Comparison of ENCODE assay signal across 17 cellular contexts in genomic region chr9:34428325-34428958, GRCh38. TPM values are rescaled to one million over a fixed set of nuclear protein-coding genes. Genes with fewer than 3 reads are reported as not detected.
DNase-seq lines count a peak whose midpoint lies in the region; ATAC-seq, FAIRE-seq and TF ChIP-seq lines count a peak whose summit lies in the region.
"Had no signal": no experiment of that assay in that cellular context is flagged by ENCODE, and none has a peak within 500 bp of the region (broad histone marks: within the 10 kb centered on the region; RNA-seq: fewer than 3 reads in every experiment).

No MANE protein-coding gene starts in this region.

- H3K4me3 Mint-ChIP-seq in WTC11, result no peak overlapping the region
- H3K4me3 Mint-ChIP-seq: activated CD4-positive, alpha-beta T cell treated with anti-CD3 and anti-CD28 coated beads, Interleukin-2, amount 10 ng/mL, durations not matched to agents 7 days and 5 days; activated T-cell treated with anti-CD3 and anti-CD28 coated beads, Interleukin-2, amount 50 U/mL, for 4 hours; T-helper 2 cell treated with Interferon-gamma antibody and Interleukin-4, amounts not matched to agents 5 μg/mL and 100 μg/mL, for 36 hours had no signal

- 38 to 47% methylated on average over 2 of the region's 2 CpGs for WGBS in transverse colon (ENCODE audit: low coverage in 1 of 2), 2 donors

- H3K4me1 ChIP-seq in left ventricle myocardium inferior (peaks cover 44% of the 10 kb centered on the region), transverse colon (peaks cover 0 to 20% (median 2%) of the 10 kb centered on the region in 4 donors)

- intact Hi-C loops in left ventricle myocardium inferior (cut with micrococcal nuclease), result no loop called here
- intact Hi-C loops in transverse colon (cut with DNase I; ENCODE audit: low total_unique reads), result no loop called here

- DNase-seq in DMS53 (lab: John Stamatoyannopoulos, UW), result peak; percentile 18
- peak; percentile 46 for DNase-seq in NCI-H2196 (lab: John Stamatoyannopoulos, UW; ENCODE audit: unreplicated experiment)
- DNase-seq in bronchial epithelial cell (ENCODE audit: low read depth), result no peak
- peak; percentile 37 for DNase-seq in midbrain (lab: John Stamatoyannopoulos, UW)
- DNase-seq in WTC11 (ENCODE audit: low spot score), result no peak
- no peak for DNase-seq in left ventricle myocardium inferior
- no peak for DNase-seq in germinal center (ENCODE audit: low spot score)
- no peak for DNase-seq in transverse colon
- DNase-seq: activated CD4-positive, alpha-beta T cell treated with anti-CD3 and anti-CD28 coated beads, Interleukin-2, amount 10 ng/mL, durations not matched to agents 7 days and 5 days; activated T-cell treated with anti-CD3 and anti-CD28 coated beads, Interleukin-2, amount 50 U/mL, for 4 hours; amniotic stem cell; EL had no signal

- CTCF ChIA-PET in WTC11 (lab: Charles Lee), result interaction anchor here (0.8 to 4.4 kb wide), 4 partner anchors 9 to 163 kb away, joined by 3 to 39 read pairs (median 4); no protein-coding TSS in a partner anchor

- FAIRE-seq in bronchial epithelial cell (lab: Jason Lieb, UNC), result peak; percentile 28
- FAIRE-seq: GM12878 had no signal

- H3K27ac ChIP-seq in left ventricle myocardium inferior (replicated peaks) (no peak overlapping the region), transverse colon (no peak overlapping the region)

- H3K4me1 Mint-ChIP-seq in WTC11, result peaks cover 9% of the 10 kb centered on the region
- H3K4me1 Mint-ChIP-seq: activated CD4-positive, alpha-beta T cell treated with anti-CD3 and anti-CD28 coated beads, Interleukin-2, amount 10 ng/mL, durations not matched to agents 7 days and 5 days had no signal

- H3K9me3 Mint-ChIP-seq in WTC11, result no peaks in the 10 kb centered on the region
- H3K9me3 Mint-ChIP-seq: activated CD4-positive, alpha-beta T cell treated with anti-CD3 and anti-CD28 coated beads, Interleukin-2, amount 10 ng/mL, durations not matched to agents 7 days and 5 days; activated T-cell treated with anti-CD3 and anti-CD28 coated beads, Interleukin-2, amount 50 U/mL, for 4 hours; T-helper 2 cell treated with Interferon-gamma antibody and Interleukin-4, amounts not matched to agents 5 μg/mL and 100 μg/mL, for 36 hours had no signal

- H3K27me3 ChIP-seq in bronchial epithelial cell (ENCODE audit: control insufficient read depth, insufficient read depth, low read length) (no peaks in the 10 kb centered on the region), left ventricle myocardium inferior (ENCODE audit: low read depth) (no peaks in the 10 kb centered on the region), transverse colon (no peaks in the 10 kb centered on the region)

- no peak for ATAC-seq in WTC11
- ATAC-seq: activated T-cell treated with anti-CD3 and anti-CD28 coated beads, Interleukin-2, amount 50 U/mL, for 4 hours; GM12878; Right ventricle myocardium inferior had no signal

- no peak overlapping the region for H3K4me3 ChIP-seq in bronchial epithelial cell (ENCODE audit: low read depth, low read length)
- H3K4me3 ChIP-seq in left ventricle myocardium inferior, result no peak overlapping the region
- H3K4me3 ChIP-seq in transverse colon, result no peak overlapping the region
- H3K4me3 ChIP-seq: GM12878 had no signal

- H3K36me3 ChIP-seq in bronchial epithelial cell (ENCODE audit: control insufficient read depth, insufficient read depth, low read length) (peaks cover 6% of the 10 kb centered on the region), left ventricle myocardium inferior (peaks cover 8% of the 10 kb centered on the region), transverse colon (no peaks in the 10 kb centered on the region)

- TF ChIP-seq POLR2A in transverse colon (IDR thresholded peaks at IDR 0.05), result no peak

- TF ChIP-seq EP300 in transverse colon (IDR thresholded peaks at IDR 0.05; ENCODE audit: low read depth), result no peak

- H3K9me3 ChIP-seq in left ventricle myocardium inferior (replicated peaks) (no peaks in the 10 kb centered on the region), transverse colon (no peaks in the 10 kb centered on the region)

- H3K36me3 Mint-ChIP-seq in WTC11, result no peaks in the 10 kb centered on the region

- no peak overlapping the region for H3K27ac Mint-ChIP-seq in WTC11
- H3K27ac Mint-ChIP-seq: activated CD4-positive, alpha-beta T cell treated with anti-CD3 and anti-CD28 coated beads, Interleukin-2, amount 10 ng/mL, durations not matched to agents 7 days and 5 days; T-helper 2 cell treated with Interferon-gamma antibody and Interleukin-4, amounts not matched to agents 5 μg/mL and 100 μg/mL, for 36 hours had no signal

- H3K27me3 Mint-ChIP-seq in WTC11 (ENCODE audit: low read depth), result no peaks in the 10 kb centered on the region
- H3K27me3 Mint-ChIP-seq: activated CD4-positive, alpha-beta T cell treated with anti-CD3 and anti-CD28 coated beads, Interleukin-2, amount 10 ng/mL, durations not matched to agents 7 days and 5 days had no signal

- POLR2A ChIA-PET in WTC11 (lab: Charles Lee), result interaction anchor here (0.6 kb wide), 1 partner anchor 145 kb away, joined by 3 read pairs; no protein-coding TSS in a partner anchor

- in situ Hi-C loops in transverse colon (cut with MboI; ENCODE audit: low pct_ligation_motif_present in 1 of 4, low pct_unique_long_range_greater_than_20kb in 1 of 4, low sequenced_read_pairs in 3 of 4), result no loop called here

- TF ChIP-seq CTCF in bronchial epithelial cell (IDR thresholded peaks at IDR 0.05; ENCODE audit: insufficient read depth, low read length, severe bottlenecking), result no peak
- no peak for TF ChIP-seq CTCF in WTC11 (IDR thresholded peaks at IDR 0.05)
- no peak for TF ChIP-seq CTCF in left ventricle myocardium inferior (IDR thresholded peaks at IDR 0.05; ENCODE audit: borderline replicate concordance)
- no peak for TF ChIP-seq CTCF in transverse colon (IDR thresholded peaks at IDR 0.05)

TF ChIP-seq in WTC11, 78 proteins besides CTCF, POLR2A, EP300 and RAD21 (continues in another document):
- TF ChIP-seq NR1H2 (CRISPR knock-in tag; IDR thresholded peaks at IDR 0.05) (no peak), ZMAT4 (CRISPR knock-in tag; IDR thresholded peaks at IDR 0.05) (no peak), FOXK1 (CRISPR knock-in tag; IDR thresholded peaks at IDR 0.05) (no peak), NFYB (CRISPR knock-in tag; conservative IDR thresholded peaks at IDR 0.05; ENCODE audit: low read depth) (no peak), ESRRA (CRISPR knock-in tag; IDR thresholded peaks at IDR 0.05; ENCODE audit: borderline replicate concordance) (no peak), TCF7 (CRISPR knock-in tag; IDR thresholded peaks at IDR 0.05; ENCODE audit: low read depth) (no peak), E2F4 (CRISPR knock-in tag; IDR thresholded peaks at IDR 0.05; ENCODE audit: borderline replicate concordance, low read depth) (no peak), GRHL2 (CRISPR knock-in tag; IDR thresholded peaks at IDR 0.05; ENCODE audit: insufficient replicate concordance, severe bottlenecking) (no peak), SMAD4 (CRISPR knock-in tag; IDR thresholded peaks at IDR 0.05) (no peak), FOXP4 (CRISPR knock-in tag; IDR thresholded peaks at IDR 0.05) (no peak), JUN (CRISPR knock-in tag; IDR thresholded peaks at IDR 0.05) (no peak)

RNA-seq across cellular contexts. Expression of gene FAM219A, which starts 29.9 kb away (rescaled TPM):
- 3.9 and 5.4 TPM in 2 replicates for total RNA-seq in bronchial epithelial cell
- total RNA-seq in WTC11 (2021), result 17.2 to 20.6 TPM (median 19.5 TPM) in 3 replicates
- 22.9 TPM for total RNA-seq in left ventricle myocardium inferior
- 10 to 100 TPM in 1 of 4 donors, 1 to 10 TPM in 3; 3.7 to 15.3 (median 8.0) TPM for total RNA-seq in transverse colon

RNA-seq across cellular contexts. Expression of gene DNAI1, which starts 30.2 kb away (rescaled TPM):
- total RNA-seq in bronchial epithelial cell, result not detected in 2 replicates
- total RNA-seq in WTC11 (2021), result 1.5 to 2.1 TPM (median 1.6 TPM) in 3 replicates
- total RNA-seq in left ventricle myocardium inferior, result not detected
- not detected for total RNA-seq in transverse colon
- total RNA-seq: activated CD4-positive, alpha-beta T cell treated with anti-CD3 and anti-CD28 coated beads, Interleukin-2, amount 10 ng/mL, durations not matched to agents 7 days and 5 days; activated T-cell treated with anti-CD3 and anti-CD28 coated beads, Interleukin-2, amount 50 U/mL, for 4 hours; GM12878; MCF 10A; mononuclear cell; Right ventricle myocardium inferior had no signal

RNA-seq across cellular contexts. Expression of gene MYORG, which starts 51.7 kb away (rescaled TPM):
- total RNA-seq in bronchial epithelial cell (2.1 and 5.1 TPM in 2 replicates), WTC11 (2021) (9.3 to 18.9 TPM (median 9.7 TPM) in 3 replicates), left ventricle myocardium inferior (6.3 TPM), transverse colon (100 to 1,000 TPM in 1 of 4 donors, 10 to 100 TPM in 3; 42.0 to 113 (median 66.3) TPM)

Comparison
In these comparisons a context has a peak if more than half of its experiments do, and no peak if none do; other contexts are left out.
1. DNase-seq: peak in DMS53 (single experiment), NCI-H2196 (single experiment) and midbrain (single experiment); none in bronchial epithelial cell (single experiment), WTC11 (single experiment), left ventricle myocardium inferior (single experiment), germinal center (single experiment) and transverse colon (single experiment).